In genomic region chr2:38147333-38148121, GRCh38 we compare ENCODE assay signal across 9 cellular contexts.
DNase-seq lines count a peak whose midpoint lies in the region; ATAC-seq, FAIRE-seq and TF ChIP-seq lines count a peak whose summit lies in the region.
"Had no signal": no experiment of that assay in that cellular context is flagged by ENCODE, and none has a peak within 500 bp of the region (broad histone marks: within the 10 kb centered on the region; RNA-seq: fewer than 3 reads in every experiment).

No MANE protein-coding gene starts in this region.

- H3K27ac ChIP-seq in C4-2B (peak overlapping the region; percentile 57), HUES64 (ENCODE audit: low read depth, low read length) (peak overlapping the region; percentile 69), pancreas (peak overlapping the region in 3 of 4 donors; percentile 28 to 72 (median 64))

- no peaks in the 10 kb centered on the region for H3K36me3 ChIP-seq in HUES64 (ENCODE audit: insufficient read depth, low read length)
- no peaks in the 10 kb centered on the region for H3K36me3 ChIP-seq in pancreas

- no peak for FAIRE-seq in pancreas (lab: Jason Lieb, UNC)

- TF ChIP-seq CTCF in C4-2B (conservative IDR thresholded peaks at IDR 0.05) (no peak), choroid plexus epithelial cell (conservative IDR thresholded peaks at IDR 0.05; ENCODE audit: low read depth, low read length) (no peak), pancreas (IDR thresholded peaks at IDR 0.05) (no peak)

- intact Hi-C loops in pancreas (cut with DNase I), result no loop called here

- no peak overlapping the region for H3K4me3 ChIP-seq in HUES64 (ENCODE audit: low read length)
- no peak overlapping the region for H3K4me3 ChIP-seq in choroid plexus epithelial cell (ENCODE audit: low read depth, low read length)
- no peak overlapping the region for H3K4me3 ChIP-seq in pancreas

- H3K9me3 ChIP-seq in HUES64 (ENCODE audit: insufficient read depth, low read depth, low read length) (peaks cover 16% of the 10 kb centered on the region; the same call in 1 of the 2 replicates), pancreas (no peaks in the 10 kb centered on the region)

- 90% methylated on average over 8 of the region's 8 CpGs for WGBS in HUES64
- 77 to 89% methylated on average over 8 of the region's 8 CpGs for WGBS in pancreas, 2 donors

- H3K4me1 ChIP-seq in HUES64 (ENCODE audit: insufficient read depth, low read length), result peaks cover 16% of the 10 kb centered on the region; the same call in 1 of the 2 replicates
- H3K4me1 ChIP-seq in pancreas, result peaks cover 0 to 3% (median 0%) of the 10 kb centered on the region in 3 donors

- H3K27me3 ChIP-seq in HUES64 (ENCODE audit: insufficient read depth, low read length) (no peaks in the 10 kb centered on the region), pancreas (no peaks in the 10 kb centered on the region)

- ATAC-seq in pancreas (no peak), GM19328 (IDR thresholded peaks at IDR 0.05; ENCODE audit: unreplicated experiment) (no peak)

- peak; percentile 85 for DNase-seq in choroid plexus epithelial cell (ENCODE audit: low read depth)
- no peak for DNase-seq in pancreas
- DNase-seq in NCI-H82 (lab: John Stamatoyannopoulos, UW), result no peak
- no peak for DNase-seq in hypothalamus (lab: John Stamatoyannopoulos, UW)
- DNase-seq in NCI-H82 treated with DMSO at 0.1 percent for 48 hours (lab: John Stamatoyannopoulos, UW; ENCODE audit: unreplicated experiment), result no peak
- DNase-seq: NCI-H1092 treated with DMSO at 0.1 percent for 48 hours had no signal

- H3K9ac ChIP-seq in HUES64 (ENCODE audit: low read depth, low read length), result no peak overlapping the region
